Comparison of ENCODE assay signal across 13 cellular contexts in the genomic region with DNA sequence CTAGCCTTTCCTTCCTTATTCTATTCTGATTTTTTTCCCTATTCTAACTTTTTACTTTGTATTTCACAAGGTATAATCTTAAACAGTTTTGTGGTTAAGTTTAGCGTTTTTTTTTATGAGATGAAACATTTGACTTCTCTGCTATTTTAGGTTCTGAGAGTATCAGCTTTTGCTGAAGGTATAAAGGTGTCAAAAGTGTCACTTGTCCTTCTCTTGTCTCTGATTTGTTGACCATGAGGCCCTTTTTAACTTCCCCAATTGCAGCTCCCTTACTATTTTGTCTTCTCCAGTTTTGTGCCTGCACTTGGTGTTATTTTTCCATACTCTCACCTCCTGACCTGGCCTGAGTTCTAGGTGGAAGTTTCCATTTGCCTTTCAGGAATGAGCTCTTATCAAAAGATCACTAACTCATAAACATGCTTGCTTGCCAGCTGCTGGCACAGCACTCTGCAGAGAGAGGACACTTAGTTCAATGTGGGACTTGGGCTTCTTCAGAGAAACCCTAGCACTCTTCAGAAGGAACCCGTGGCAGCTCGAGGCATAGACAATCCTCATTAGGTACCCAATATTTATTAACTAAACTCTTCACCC.
DNase-seq lines count a peak whose midpoint lies in the region; ATAC-seq, FAIRE-seq and TF ChIP-seq lines count a peak whose summit lies in the region.
"Had no signal": no experiment of that assay in that cellular context is flagged by ENCODE, and none has a peak within 500 bp of the region (broad histone marks: within the 10 kb centered on the region; RNA-seq: fewer than 3 reads in every experiment).

No MANE protein-coding gene starts in this region.

- H4K20me1 ChIP-seq in PC-3 (ENCODE audit: low read length): no peaks in the 10 kb centered on the region
- no peaks in the 10 kb centered on the region for H4K20me1 ChIP-seq in endothelial cell of umbilical vein (replicated peaks; ENCODE audit: control insufficient read depth, extremely low read depth, insufficient read depth, low read length)

- no peak overlapping the region for H3K4me3 Mint-ChIP-seq in nephron
- H3K4me3 Mint-ChIP-seq in immature natural killer cell: no peak overlapping the region
- H3K4me3 Mint-ChIP-seq: activated T-helper 17 cell treated with anti-CD3 and anti-CD28 coated beads, Interleukin-2, amount 50 U/mL, for 72 hours had no signal

- TF ChIP-seq POLR2A in endothelial cell of umbilical vein (IDR thresholded peaks at IDR 0.05; ENCODE audit: low read depth, low read length): no peak
- no peak for TF ChIP-seq POLR2A in ovary (IDR thresholded peaks at IDR 0.05)

- H2AFZ ChIP-seq in PC-3 (ENCODE audit: low read length): no peak overlapping the region
- H2AFZ ChIP-seq in endothelial cell of umbilical vein (ENCODE audit: low read depth, low read length): no peak overlapping the region

- H3K4me1 Mint-ChIP-seq in nephron: peaks cover 16% of the 10 kb centered on the region
- H3K4me1 Mint-ChIP-seq in immature natural killer cell: no peaks in the 10 kb centered on the region
- H3K4me1 Mint-ChIP-seq: activated T-helper 17 cell treated with anti-CD3 and anti-CD28 coated beads, Interleukin-2, amount 50 U/mL, for 72 hours had no signal

- H3K9ac ChIP-seq in PC-3 (ENCODE audit: low read length): peak overlapping the region; percentile 31
- no peak overlapping the region for H3K9ac ChIP-seq in endothelial cell of umbilical vein (replicated peaks; ENCODE audit: extremely low read depth, insufficient read depth, low read length)

- H3K79me2 ChIP-seq in PC-3 (ENCODE audit: low read length) (no peaks in the 10 kb centered on the region), endothelial cell of umbilical vein (ENCODE audit: control insufficient read depth, insufficient read depth, low read length) (no peaks in the 10 kb centered on the region)

- H3K27me3 Mint-ChIP-seq in nephron (ENCODE audit: low read depth): peaks cover 6% of the 10 kb centered on the region
- H3K27me3 Mint-ChIP-seq in immature natural killer cell (ENCODE audit: low read depth in 3 of 3): peaks cover 0 to 2% (median 0%) of the 10 kb centered on the region in 3 donors
- H3K27me3 Mint-ChIP-seq: activated T-helper 17 cell treated with anti-CD3 and anti-CD28 coated beads, Interleukin-2, amount 50 U/mL, for 72 hours had no signal

- no peak for TF ChIP-seq EP300 in ovary (IDR thresholded peaks at IDR 0.05)

- 52 to 66% (median 65%) methylated on average over 3 of the region's 3 CpGs for WGBS in ovary, 3 donors

- H3K36me3 Mint-ChIP-seq in nephron (ENCODE audit: low read depth) (no peaks in the 10 kb centered on the region), immature natural killer cell (no peaks in the 10 kb centered on the region)

- H3K9me3 Mint-ChIP-seq in nephron (no peaks in the 10 kb centered on the region), immature natural killer cell (no peaks in the 10 kb centered on the region)
- H3K9me3 Mint-ChIP-seq: activated T-helper 17 cell treated with anti-CD3 and anti-CD28 coated beads, Interleukin-2, amount 50 U/mL, for 72 hours had no signal

- H3K4me3 ChIP-seq in PC-3 (ENCODE audit: low read length) (peak overlapping the region; percentile 18; the same call in 1 of the 2 replicates), endothelial cell of umbilical vein (replicated peaks in 1 of 3; ENCODE audit: insufficient read depth in 1 of 3, low read depth in 1 of 3, low read length in 3 of 3) (no peak overlapping the region), ovary (no peak overlapping the region)
- H3K4me3 ChIP-seq: suprapubic skin had no signal

- H3K4me1 ChIP-seq in PC-3 (ENCODE audit: insufficient read depth, low read length): peaks cover 42% of the 10 kb centered on the region
- H3K4me1 ChIP-seq in endothelial cell of umbilical vein (ENCODE audit: control insufficient read depth, extremely low read depth, insufficient read depth, low read length): peaks cover 10% of the 10 kb centered on the region
- peaks cover 12% of the 10 kb centered on the region for H3K4me1 ChIP-seq in ovary (ENCODE audit: insufficient read depth)

- H3F3A ChIP-seq in PC-3 (ENCODE audit: low read length, unreplicated experiment): no peaks in the 10 kb centered on the region

- FAIRE-seq in endothelial cell of umbilical vein (lab: Jason Lieb, UNC): no peak

- peak overlapping the region; percentile 71 for H3K4me2 ChIP-seq in PC-3 (ENCODE audit: low read length)
- no peak overlapping the region for H3K4me2 ChIP-seq in endothelial cell of umbilical vein (ENCODE audit: insufficient read depth, low read length)

- DNase-seq in Caki2 (ENCODE audit: low read depth) (peak; percentile 24), PC-3 (peak; percentile 31), endothelial cell of umbilical vein (ENCODE audit: low read depth, low spot score) (peak; percentile 59), ovary (no peak), EL (no peak), immature natural killer cell (no peak), DMS53 treated with DMSO at 0.1 percent for 48 hours (lab: John Stamatoyannopoulos, UW; ENCODE audit: unreplicated experiment) (no peak)
- DNase-seq: central memory CD4-positive, alpha-beta T cell; NCI-H226; SHP77 had no signal

- CTCF ChIA-PET in PC-3 (lab: Charles Lee): no interaction called here
- CTCF ChIA-PET in endothelial cell of umbilical vein (lab: Charles Lee): interaction anchor here (2.1 to 3.1 kb wide), 2 partner anchors 97 to 212 kb away, joined by 6 to 10 read pairs; no protein-coding TSS in a partner anchor

- intact Hi-C loops in PC-3 (cut with micrococcal nuclease): loop anchor here (1.0 to 2.0 kb wide), 2 partner anchors 41 to 107 kb away; a partner anchor contains a TSS
- intact Hi-C loops in endothelial cell of umbilical vein (cut with micrococcal nuclease): no loop called here
- intact Hi-C loops in ovary (cut with DNase I): no loop called here

- H3K9me2 ChIP-seq in PC-3 (replicated peaks; ENCODE audit: low read length): no peaks in the 10 kb centered on the region

- H3K27me3 ChIP-seq in PC-3 (ENCODE audit: low read length): no peaks in the 10 kb centered on the region
- no peaks in the 10 kb centered on the region for H3K27me3 ChIP-seq in endothelial cell of umbilical vein (ENCODE audit: control insufficient read depth in 2 of 2, insufficient read depth in 2 of 2, low read length in 2 of 2)
- no peaks in the 10 kb centered on the region for H3K27me3 ChIP-seq in ovary
- H3K27me3 ChIP-seq: suprapubic skin had no signal

- no peaks in the 10 kb centered on the region for H3K9me1 ChIP-seq in endothelial cell of umbilical vein (replicated peaks; ENCODE audit: control insufficient read depth, extremely low read depth, insufficient read depth, low read length)

- H3K36me3 ChIP-seq in PC-3 (ENCODE audit: low read depth, low read length) (no peaks in the 10 kb centered on the region), endothelial cell of umbilical vein (ENCODE audit: control insufficient read depth in 2 of 2, extremely low read depth in 1 of 2, insufficient read depth in 2 of 2, low read length in 2 of 2) (no peaks in the 10 kb centered on the region), ovary (no peaks in the 10 kb centered on the region)
- H3K36me3 ChIP-seq: suprapubic skin had no signal

- POLR2A ChIA-PET in PC-3 (lab: Charles Lee; ENCODE audit: unreplicated experiment): no interaction called here
- POLR2A ChIA-PET in endothelial cell of umbilical vein (lab: Charles Lee): no interaction called here

- H3K9me3 ChIP-seq in PC-3 (ENCODE audit: low read length) (no peaks in the 10 kb centered on the region), endothelial cell of umbilical vein (replicated peaks; ENCODE audit: control insufficient read depth, insufficient read depth, low read length) (no peaks in the 10 kb centered on the region), ovary (no peaks in the 10 kb centered on the region)
- H3K9me3 ChIP-seq: suprapubic skin had no signal

- ATAC-seq in PC-3: peak; percentile 17
- ATAC-seq: activated T-helper 17 cell treated with anti-CD3 and anti-CD28 coated beads, Interleukin-2, amount 50 U/mL, for 72 hours had no signal

- dilution Hi-C loops in endothelial cell of umbilical vein (cut with MboI; ENCODE audit: extremely low pct_ligation_motif_present, low sequenced_read_pairs): no loop called here

- in situ Hi-C loops in Caki2 (cut with HindIII; ENCODE audit: low pct_unique_long_range_greater_than_20kb, low sequenced_read_pairs): no loop called here

- no TSS peak for BruUV-seq in PC-3 (replicated peaks; lab: Mats Ljungman, UMichigan)
- no TSS peak for BruUV-seq in endothelial cell of umbilical vein (replicated peaks; lab: Mats Ljungman, UMichigan)

- H3K27ac ChIP-seq in PC-3 (ENCODE audit: low read length): peak overlapping the region; percentile 87
- no peak overlapping the region for H3K27ac ChIP-seq in endothelial cell of umbilical vein (ENCODE audit: insufficient read depth, low read depth, low read length)
- H3K27ac ChIP-seq in ovary: no peak overlapping the region
- H3K27ac ChIP-seq: suprapubic skin had no signal

- H3K27ac Mint-ChIP-seq in nephron (peak overlapping the region; percentile 11 to 65 (median 33)), immature natural killer cell (no peak overlapping the region)
- H3K27ac Mint-ChIP-seq: activated T-helper 17 cell treated with anti-CD3 and anti-CD28 coated beads, Interleukin-2, amount 50 U/mL, for 72 hours had no signal

- TF ChIP-seq CTCF in PC-3 (conservative IDR thresholded peaks at IDR 0.05; ENCODE audit: low read depth, low read length) (no peak), endothelial cell of umbilical vein (IDR thresholded peaks at IDR 0.05; ENCODE audit: extremely low read depth in 1 of 2, insufficient read depth in 1 of 2, low read depth in 1 of 2, low read length in 2 of 2) (no peak), nephron (IDR thresholded peaks at IDR 0.05; ENCODE audit: unreplicated experiment in 3 of 3) (no peak), ovary (IDR thresholded peaks at IDR 0.05) (no peak)

TF ChIP-seq in endothelial cell of umbilical vein, 7 proteins besides CTCF, POLR2A, EP300 and RAD21:
- TF ChIP-seq EZH2 (IDR thresholded peaks at IDR 0.05; ENCODE audit: borderline replicate concordance, low read depth, low read length, severe bottlenecking) (no peak), FOS (IDR thresholded peaks at IDR 0.05; ENCODE audit: borderline replicate concordance, insufficient read depth, low read length) (no peak), MYC (IDR thresholded peaks at IDR 0.05; ENCODE audit: low read depth, low read length) (no peak), GATA2 (IDR thresholded peaks at IDR 0.05; ENCODE audit: insufficient read depth, insufficient read length, low read depth, low read length) (no peak), JUN (IDR thresholded peaks at IDR 0.05; ENCODE audit: borderline replicate concordance, insufficient read depth, insufficient read length, low read depth) (no peak), POLR2AphosphoS5 (IDR thresholded peaks at IDR 0.05; ENCODE audit: insufficient read depth, low read depth, low read length) (no peak)
- TF ChIP-seq, protein P1, sequence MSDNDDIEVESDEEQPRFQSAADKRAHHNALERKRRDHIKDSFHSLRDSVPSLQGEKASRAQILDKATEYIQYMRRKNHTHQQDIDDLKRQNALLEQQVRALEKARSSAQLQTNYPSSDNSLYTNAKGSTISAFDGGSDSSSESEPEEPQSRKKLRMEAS (IDR thresholded peaks at IDR 0.05; ENCODE audit: insufficient read depth, insufficient read length): no peak

Comparison
In these comparisons a context has a peak if more than half of its experiments do, and no peak if none do; other contexts are left out.
1. DNase-seq: peak in Caki2 (single experiment), PC-3 (single experiment) and endothelial cell of umbilical vein (single experiment); none in ovary (0 of 5), EL (single experiment), immature natural killer cell (0 of 3) and DMS53 treated with DMSO at 0.1 percent for 48 hours (single experiment).
2. H3K27ac Mint-ChIP-seq: peak in nephron (3 of 3); none in immature natural killer cell (0 of 6).